8 cellular contexts compared by ENCODE assay signal in genomic region chr5:1174122-1174936, GRCh38. TPM values are rescaled to one million over a fixed set of nuclear protein-coding genes. Genes with fewer than 3 reads are reported as not detected.
DNase-seq lines count a peak whose midpoint lies in the region; ATAC-seq, FAIRE-seq and TF ChIP-seq lines count a peak whose summit lies in the region.

No MANE protein-coding gene starts in this region.

- peak; percentile 60 for TF ChIP-seq RAD21 in IMR-90 (IDR thresholded peaks at IDR 0.05; ENCODE audit: low read length)
- peak; percentile 29; the same call in 1 of the 2 replicates for TF ChIP-seq RAD21 in GM12878 (IDR thresholded peaks at IDR 0.05; ENCODE audit: insufficient read depth, low read depth, low read length)

- H3K27me3 ChIP-seq in IMR-90 (ENCODE audit: control insufficient read depth, insufficient read depth, low read length) (peaks cover 5% of the 10 kb centered on the region; the same call in 1 of the 2 replicates), GM12878 (replicated peaks in 1 of 2; ENCODE audit: control insufficient read depth in 2 of 2, insufficient read depth in 2 of 2, low read length in 1 of 2) (no peaks in the 10 kb centered on the region)

- H3K27ac ChIP-seq in IMR-90 (ENCODE audit: insufficient read depth, low read length) (no peak overlapping the region), GM12878 (ENCODE audit: control insufficient read depth, insufficient read depth) (no peak overlapping the region)

- H3K4me2 ChIP-seq in IMR-90 (ENCODE audit: low read depth, low read length) = no peak overlapping the region
- no peak overlapping the region for H3K4me2 ChIP-seq in GM12878 (ENCODE audit: control insufficient read depth, insufficient read depth)

- CTCF ChIA-PET in IMR-90 (lab: Yijun Ruan, JAX) (interaction anchor here (0.7 to 1.3 kb wide), 3 partner anchors 9 to 72 kb away, joined by 3 read pairs; no protein-coding TSS in a partner anchor), GM12878 (lab: Yijun Ruan, JAX) (interaction anchor here (0.6 to 1.8 kb wide), 16 partner anchors 9 to 479 kb away, joined by 3 to 8 read pairs (median 3); no protein-coding TSS in a partner anchor)

- H3K79me1 ChIP-seq in IMR-90 (ENCODE audit: low read depth in 1 of 2, low read length in 2 of 2) = no peaks in the 10 kb centered on the region

- H2AFZ ChIP-seq in IMR-90 (replicated peaks; ENCODE audit: low read length, poor library complexity) (peak overlapping the region; percentile 49), GM12878 (ENCODE audit: control insufficient read depth, low read depth, low read length) (no peak overlapping the region)

- H3K14ac ChIP-seq in IMR-90 (replicated peaks; ENCODE audit: low read depth, low read length) = no peak overlapping the region

- H3K36me3 ChIP-seq in IMR-90 (ENCODE audit: control insufficient read depth, insufficient read depth, low read length) (no peaks in the 10 kb centered on the region), GM12878 (ENCODE audit: control insufficient read depth in 2 of 2, insufficient read depth in 2 of 2, low read length in 1 of 2) (no peaks in the 10 kb centered on the region)

- peaks cover 2% of the 10 kb centered on the region; the same call in 1 of the 2 replicates for H3K9me3 ChIP-seq in IMR-90 (ENCODE audit: control insufficient read depth, insufficient read depth, low read length)
- H3K9me3 ChIP-seq in GM12878 (replicated peaks; ENCODE audit: control insufficient read depth, insufficient read depth, low read length) = no peaks in the 10 kb centered on the region

- H3K4ac ChIP-seq in IMR-90 (ENCODE audit: low read depth, low read length) = no peak overlapping the region

- H4K5ac ChIP-seq in IMR-90 (ENCODE audit: low read depth, low read length) = no peak overlapping the region

- H3K23ac ChIP-seq in IMR-90 (ENCODE audit: low read depth, low read length) = no peak overlapping the region

- H3K56ac ChIP-seq in IMR-90 (ENCODE audit: extremely low read depth, insufficient read depth, low read length) = no peak overlapping the region

- BruUV-seq in IMR-90 (replicated peaks; lab: Mats Ljungman, UMichigan) (no TSS peak), GM12878 (replicated peaks; lab: Mats Ljungman, UMichigan) (no TSS peak)

- H4K20me1 ChIP-seq in IMR-90 (ENCODE audit: insufficient read depth, low read length) (no peaks in the 10 kb centered on the region), GM12878 (ENCODE audit: control insufficient read depth, insufficient read depth) (no peaks in the 10 kb centered on the region)

- no peak overlapping the region for H3K18ac ChIP-seq in IMR-90 (ENCODE audit: low read depth, low read length)

- WGBS in IMR-90 (ENCODE audit: extremely low coverage in 2 of 2, insufficient read length in 1 of 2), 2 experiments = 40% methylated on average over 18 of the region's 27 CpGs; no CpG with 5 or more reads in 1 of the 2 experiments
- WGBS in GM12878 (ENCODE audit: insufficient coverage, insufficient replicate concordance, low lambda C conversion rate, missing lambda C conversion rate) = 38% methylated on average over 27 of the region's 27 CpGs

- H3K4me1 ChIP-seq in IMR-90 (ENCODE audit: control insufficient read depth, insufficient read depth, low read length) = no peaks in the 10 kb centered on the region
- no peaks in the 10 kb centered on the region for H3K4me1 ChIP-seq in GM12878 (ENCODE audit: control insufficient read depth, insufficient read depth, low read length)

- no peak overlapping the region for H2BK120ac ChIP-seq in IMR-90 (ENCODE audit: low read depth, low read length)

- no peak for TF ChIP-seq POLR2A in IMR-90 (IDR thresholded peaks at IDR 0.05; ENCODE audit: low read depth, low read length)
- TF ChIP-seq POLR2A in GM12878 (IDR thresholded peaks at IDR 0.05; ENCODE audit: low read depth, low read length) = no peak

- no peaks in the 10 kb centered on the region for H3K9me1 ChIP-seq in IMR-90 (ENCODE audit: insufficient read depth, low read length)

- ATAC-seq in IMR-90 (ENCODE audit: low read depth) (peak; percentile 86), GM12878 (peak; percentile 80), HG02623 (IDR thresholded peaks at IDR 0.05; ENCODE audit: unreplicated experiment) (no peak)

- dilution Hi-C loops in IMR-90 (cut with HindIII; ENCODE audit: low sequenced_read_pairs, unreplicated experiment) = no loop called here

- H2BK20ac ChIP-seq in IMR-90 (ENCODE audit: low read depth, low read length) = no peak overlapping the region

- intact Hi-C loops in IMR-90 (cut with micrococcal nuclease) = no loop called here
- intact Hi-C loops in GM12878 (cut with micrococcal nuclease; ENCODE audit: unreplicated experiment) = loop anchor here (2.0 kb wide), 1 partner anchor 252 kb away; no protein-coding TSS in a partner anchor

- TF ChIP-seq EP300 in GM12878 (IDR thresholded peaks at IDR 0.05; ENCODE audit: borderline replicate concordance in 1 of 2, control insufficient read depth in 1 of 2, low read depth in 2 of 2, low read length in 2 of 2) = no peak

- RAD21 ChIA-PET in GM12878 (lab: Charles Lee; ENCODE audit: unreplicated experiment) = interaction anchor here (1.0 kb wide), 1 partner anchor 250 kb away, joined by 5 read pairs; no protein-coding TSS in a partner anchor

- no peak for FAIRE-seq in GM12878 (lab: Jason Lieb, UNC)

- SMC1A ChIA-PET in GM12878 (lab: Charles Lee; ENCODE audit: uncharacterized antibody, unreplicated experiment) = interaction anchor here (0.6 to 1.2 kb wide), 5 partner anchors 10 to 250 kb away, joined by 3 to 4 read pairs (median 3); no protein-coding TSS in a partner anchor

- H3K4me3 ChIP-seq in IMR-90 (ENCODE audit: insufficient read depth, low read depth, low read length) (no peak overlapping the region), GM12878 (no peak overlapping the region)

- no peak overlapping the region for H2BK5ac ChIP-seq in IMR-90 (ENCODE audit: low read depth, low read length, poor library complexity, severe bottlenecking)

- TF ChIP-seq CTCF in IMR-90 (conservative IDR thresholded peaks at IDR 0.05; ENCODE audit: low read depth, low read length) (peak; percentile 67), GM12878 (IDR thresholded peaks at IDR 0.05 in 2 of 3, conservative IDR thresholded peaks at IDR 0.05 in 1 of 3; ENCODE audit: control insufficient read depth in 2 of 3, extremely low read depth in 1 of 3, insufficient read depth in 1 of 3, low read depth in 3 of 3, low read length in 3 of 3) (peak; percentile 69 to 78 (median 71))

- peak; percentile 73 for DNase-seq in Caki2 (ENCODE audit: low read depth)
- DNase-seq in IMR-90 = peak; percentile 74
- DNase-seq in SK-N-DZ (ENCODE audit: low spot score) = peak; percentile 58
- no peak for DNase-seq in GM12878 (ENCODE audit: low read depth, low spot score)
- peak; percentile 75 for DNase-seq in iPS-NIHi11 (ENCODE audit: low spot score)
- DNase-seq in stimulated activated CD4-positive, alpha-beta T cell treated with anti-CD3 and anti-CD28 coated beads, Interleukin-15, amount 100 ng/mL, for 48 hours (ENCODE audit: low read depth in 2 of 2) = peak; percentile 13 to 51
- DNase-seq in NCI-H2107 treated with DMSO at 0.1 percent for 48 hours (lab: John Stamatoyannopoulos, UW; ENCODE audit: unreplicated experiment) = no peak

- H4K91ac ChIP-seq in IMR-90 (ENCODE audit: insufficient read depth, low read depth, low read length) = no peak overlapping the region

- no peak overlapping the region for H4K8ac ChIP-seq in IMR-90 (ENCODE audit: low read depth in 2 of 2, low read length in 2 of 2)

- no peak overlapping the region for H2AK9ac ChIP-seq in IMR-90 (replicated peaks; ENCODE audit: low read depth, low read length, poor library complexity)

- H3K9ac ChIP-seq in IMR-90 (ENCODE audit: low read depth, low read length) (no peak overlapping the region), GM12878 (ENCODE audit: control insufficient read depth, insufficient read depth, low read length) (no peak overlapping the region)

- no peaks in the 10 kb centered on the region for H3K79me2 ChIP-seq in GM12878 (ENCODE audit: control insufficient read depth, insufficient read depth, low read length)

- POLR2A ChIA-PET in IMR-90 (lab: Charles Lee; ENCODE audit: unreplicated experiment) = no interaction called here
- POLR2A ChIA-PET in GM12878 (lab: Charles Lee) = no interaction called here

- no peak overlapping the region for H2AK5ac ChIP-seq in IMR-90 (ENCODE audit: low read depth, low read length)

- no peak overlapping the region for H2BK15ac ChIP-seq in IMR-90 (ENCODE audit: low read depth, low read length)

- in situ Hi-C loops in Caki2 (cut with HindIII; ENCODE audit: low pct_unique_long_range_greater_than_20kb, low sequenced_read_pairs) = no loop called here
- in situ Hi-C loops in IMR-90 (cut with MboI; ENCODE audit: low sequenced_read_pairs) = loop anchor here (10.0 kb wide), 1 partner anchor 240 kb away; no protein-coding TSS in a partner anchor
- in situ Hi-C loops in GM12878 (cut with MboI) = no loop called here

RNA-seq across cellular contexts. Expression of gene SLC6A19, which starts 27.1 kb away (rescaled TPM):
- not detected in 2 replicates for total RNA-seq in Caki2 (2014; rRNA removed; shearing (Covaris generic); ENCODE audit: low replicate concordance)
- total RNA-seq in IMR-90 (2012; rRNA removed) = not detected in 2 replicates
- polyA plus RNA-seq in IMR-90 (2012; rRNA removed) = not detected in 2 replicates
- polyA plus RNA-seq in IMR-90 (2012; cell fraction: cytosol; rRNA removed) = not detected in 2 replicates
- polyA plus RNA-seq in IMR-90 (2012; cell fraction: nucleus; rRNA removed; ENCODE audit: low replicate concordance) = 0.01 TPM in 1 of 2 replicates, not detected in the other
- not detected in 2 replicates for polyA plus RNA-seq in SK-N-DZ (2014; cell fraction: cytosol; rRNA removed)
- not detected in 2 replicates for polyA plus RNA-seq in SK-N-DZ (2014; cell fraction: nucleus; rRNA removed)
- total RNA-seq in GM12878 (2013; cell fraction: nucleolus; rRNA removed) = not detected in 2 replicates
- not detected in 2 replicates for total RNA-seq in GM12878 (2014; rRNA removed)
- total RNA-seq in GM12878 (2014; rRNA removed; fragmentation: Illumina TruSeq; extraction: Trizol) = not detected in 2 replicates
- total RNA-seq in GM12878 (2021) = 0.03 TPM in 1 of 2 replicates, not detected in the other
- not detected for polyA plus RNA-seq in GM12878 (2011; ENCODE audit: low read depth)
- not detected in 2 replicates for polyA plus RNA-seq in GM12878 (2011; rRNA removed)
- polyA plus RNA-seq in GM12878 (2011; cell fraction: cytosol; rRNA removed) = not detected in 2 replicates
- not detected in 2 replicates for polyA plus RNA-seq in GM12878 (2011; cell fraction: nucleus; rRNA removed)
- polyA plus RNA-seq in GM12878 (2012) = 0.04 TPM in 1 of 2 replicates, not detected in the other
- polyA plus RNA-seq in GM12878 (2014; fragmentation: Illumina TruSeq; extraction: Trizol) = 0.01 TPM in 1 of 2 replicates, not detected in the other
- not detected for polyA plus RNA-seq in GM12878 (2014; fragmentation: Nextera tagmentation; extraction: Ambion mirVana)
- polyA plus RNA-seq in GM12878 (2014; rRNA removed) = not detected in 2 replicates
- polyA plus RNA-seq in GM12878 (2016; fragmentation: Nextera tagmentation; extraction: Ambion mirVana) = not detected
- not detected in 2 replicates for polyA minus RNA-seq in GM12878 (2011; rRNA and poly(A)+ RNA removed)
- not detected in 2 replicates for polyA minus RNA-seq in GM12878 (2011; cell fraction: cytosol; rRNA and poly(A)+ RNA removed)
- not detected in 2 replicates for polyA minus RNA-seq in GM12878 (2011; cell fraction: nucleus; rRNA and poly(A)+ RNA removed)

RNA-seq across cellular contexts. Expression of gene SLC6A18, which starts 50.9 kb away (rescaled TPM):
- total RNA-seq in Caki2 (2014; rRNA removed; shearing (Covaris generic); ENCODE audit: low replicate concordance) = not detected in 2 replicates
- total RNA-seq in IMR-90 (2012; rRNA removed) = not detected in 2 replicates
- not detected in 2 replicates for polyA plus RNA-seq in IMR-90 (2012; rRNA removed)
- polyA plus RNA-seq in IMR-90 (2012; cell fraction: cytosol; rRNA removed) = not detected in 2 replicates
- polyA plus RNA-seq in IMR-90 (2012; cell fraction: nucleus; rRNA removed; ENCODE audit: low replicate concordance) = not detected in 2 replicates
- not detected in 2 replicates for polyA plus RNA-seq in SK-N-DZ (2014; cell fraction: cytosol; rRNA removed)
- not detected in 2 replicates for polyA plus RNA-seq in SK-N-DZ (2014; cell fraction: nucleus; rRNA removed)
- not detected in 2 replicates for total RNA-seq in GM12878 (2013; cell fraction: nucleolus; rRNA removed)
- total RNA-seq in GM12878 (2014; rRNA removed) = not detected in 2 replicates
- not detected in 2 replicates for total RNA-seq in GM12878 (2014; rRNA removed; fragmentation: Illumina TruSeq; extraction: Trizol)
- total RNA-seq in GM12878 (2021) = not detected in 2 replicates
- polyA plus RNA-seq in GM12878 (2011; ENCODE audit: low read depth) = not detected
- not detected in 2 replicates for polyA plus RNA-seq in GM12878 (2011; rRNA removed)
- polyA plus RNA-seq in GM12878 (2011; cell fraction: cytosol; rRNA removed) = not detected in 2 replicates
- polyA plus RNA-seq in GM12878 (2011; cell fraction: nucleus; rRNA removed) = not detected in 2 replicates
- polyA plus RNA-seq in GM12878 (2012) = not detected in 2 replicates
- not detected in 2 replicates for polyA plus RNA-seq in GM12878 (2014; fragmentation: Illumina TruSeq; extraction: Trizol)
- not detected for polyA plus RNA-seq in GM12878 (2014; fragmentation: Nextera tagmentation; extraction: Ambion mirVana)
- polyA plus RNA-seq in GM12878 (2014; rRNA removed) = not detected in 2 replicates
- polyA plus RNA-seq in GM12878 (2016; fragmentation: Nextera tagmentation; extraction: Ambion mirVana) = not detected
- polyA minus RNA-seq in GM12878 (2011; rRNA and poly(A)+ RNA removed) = not detected in 2 replicates
- not detected in 2 replicates for polyA minus RNA-seq in GM12878 (2011; cell fraction: cytosol; rRNA and poly(A)+ RNA removed)
- polyA minus RNA-seq in GM12878 (2011; cell fraction: nucleus; rRNA and poly(A)+ RNA removed) = not detected in 2 replicates

Comparison
In these comparisons a context has a peak if more than half of its experiments do, and no peak if none do; other contexts are left out.
1. DNase-seq: peak in Caki2 (single experiment), IMR-90 (single experiment), SK-N-DZ (single experiment), iPS-NIHi11 (single experiment) and stimulated activated CD4-positive, alpha-beta T cell treated with anti-CD3 and anti-CD28 coated beads, Interleukin-15, amount 100 ng/mL, for 48 hours (2 of 2); none in GM12878 (single experiment) and NCI-H2107 treated with DMSO at 0.1 percent for 48 hours (single experiment).